ENCODE assay signal across 23 cellular contexts in genomic region chr9:70136632-70137031, GRCh38.
A peak's percentile ranks its signal among the peaks of the same experiment; 100 is the strongest.
DNase-seq lines count a peak whose midpoint lies in the region; ATAC-seq, FAIRE-seq and TF ChIP-seq lines count a peak whose summit lies in the region.
"Had no signal": no experiment of that assay in that cellular context is flagged by ENCODE, and none has a peak within 500 bp of the region (broad histone marks: within the 10 kb centered on the region; RNA-seq: fewer than 3 reads in every experiment).

No MANE protein-coding gene starts in this region.

- intact Hi-C loops in uterus (cut with DNase I; ENCODE audit: low total_unique reads), result no loop called here

- no peak for TF ChIP-seq CTCF in cardiac fibroblast (IDR thresholded peaks at IDR 0.05; ENCODE audit: low read depth, low read length)
- no peak for TF ChIP-seq CTCF in uterus (IDR thresholded peaks at IDR 0.05)

- TF ChIP-seq POLR2A in uterus (IDR thresholded peaks at IDR 0.05), result no peak

- no peaks in the 10 kb centered on the region; the same call in 1 of the 2 replicates for H3K36me3 ChIP-seq in H7 (replicated peaks; ENCODE audit: control insufficient read depth, insufficient read depth, low read length)
- no peaks in the 10 kb centered on the region for H3K36me3 ChIP-seq in uterus
- H3K36me3 ChIP-seq: neutrophil, SJCRH30 had no signal

- H3K27me3 ChIP-seq in H7 (ENCODE audit: control insufficient read depth, insufficient read depth, low read length) (no peaks in the 10 kb centered on the region), uterus (no peaks in the 10 kb centered on the region)
- H3K27me3 ChIP-seq: neutrophil, SJCRH30 had no signal

- peak; percentile 47 for DNase-seq in AG08395 (ENCODE audit: low spot score)
- DNase-seq in HTR-8/SVneo (ENCODE audit: insufficient read length, low spot score), result peak; percentile 35
- DNase-seq in cardiac fibroblast (ENCODE audit: low read depth in 2 of 2), result peak; percentile 44 to 60
- peak; percentile 9 for DNase-seq in kidney tubule cell (ENCODE audit: low spot score)
- no peak for DNase-seq in H7
- DNase-seq in NCI-H2029 treated with DMSO at 0.1 percent for 48 hours (lab: John Stamatoyannopoulos, UW), result no peak
- DNase-seq in uterus, result no peak
- DNase-seq: ACHN; activated CD4-positive, alpha-beta T cell treated with anti-CD3 and anti-CD28 coated beads for 36 hours; activated T-cell treated with anti-CD3 and anti-CD28 coated beads for 4 hours; Calu3; effector memory CD8-positive, alpha-beta T cell; Karpas-422; NCI-H146; NCI-H446; stimulated activated CD4-positive, alpha-beta T cell treated with anti-CD3 and anti-CD28 coated beads, Interleukin-4, amount 100 ng/mL, for 24 hours; T1000 had no signal

- no peak for FAIRE-seq in HTR-8/SVneo (lab: Jason Lieb, UNC)
- FAIRE-seq: islet of Langerhans had no signal

- no peak overlapping the region for H3K27ac ChIP-seq in uterus
- H3K27ac ChIP-seq: HL-60, neutrophil, SJCRH30 had no signal

- H3K9me3 ChIP-seq in uterus, result no peaks in the 10 kb centered on the region
- H3K9me3 ChIP-seq: neutrophil, SJCRH30 had no signal

- no peak for ATAC-seq in HG02973 (IDR thresholded peaks at IDR 0.05; ENCODE audit: unreplicated experiment)
- ATAC-seq: activated CD4-positive, alpha-beta T cell treated with anti-CD3 and anti-CD28 coated beads for 36 hours; activated naive CD4-positive, alpha-beta T cell treated with anti-CD3 and anti-CD28 coated beads, Interleukin-2, amount 50 U/mL, for 72 hours; effector memory CD8-positive, alpha-beta T cell had no signal

- H3K4me3 ChIP-seq in cardiac fibroblast (replicated peaks in 1 of 2; ENCODE audit: low read depth in 2 of 2, low read length in 2 of 2) (no peak overlapping the region), H7 (ENCODE audit: insufficient read depth, low read depth, low read length) (no peak overlapping the region), uterus (no peak overlapping the region)
- H3K4me3 ChIP-seq: SJCRH30 had no signal

- H3K4me1 ChIP-seq in uterus, result peaks cover 0 to 6% of the 10 kb centered on the region in 2 donors

Comparison
In these comparisons a context has a peak if more than half of its experiments do, and no peak if none do; other contexts are left out.
1. DNase-seq: peak in AG08395 (single experiment), HTR-8/SVneo (single experiment), cardiac fibroblast (2 of 2) and kidney tubule cell (single experiment); none in H7 (single experiment), NCI-H2029 treated with DMSO at 0.1 percent for 48 hours (single experiment) and uterus (0 of 2).